8 cellular contexts compared by ENCODE assay signal in genomic region chr19:39397360-39398296, GRCh38. TPM values are rescaled to one million over a fixed set of nuclear protein-coding genes. Genes with fewer than 3 reads are reported as not detected.
DNase-seq lines count a peak whose midpoint lies in the region; FAIRE-seq and TF ChIP-seq lines count a peak whose summit lies in the region.

No MANE protein-coding gene starts in this region.

- TF ChIP-seq CTCF in LNCaP clone FGC (IDR thresholded peaks at IDR 0.05; ENCODE audit: control insufficient read depth, extremely low read depth, insufficient read depth): peak; percentile 90

- no peak overlapping the region for H4K8ac ChIP-seq in neuronal stem cell (ENCODE audit: low read depth, low read length)

- H2BK15ac ChIP-seq in neuronal stem cell (ENCODE audit: low read length): no peak overlapping the region

- H3K9ac ChIP-seq in neuronal stem cell (ENCODE audit: low read depth, low read length, poor library complexity): no peak overlapping the region

- peaks cover 16 to 34% of the 10 kb centered on the region in 2 donors for H3K36me3 ChIP-seq in neuronal stem cell (replicated peaks in 1 of 2; ENCODE audit: control insufficient read depth in 2 of 2, insufficient read depth in 2 of 2, low read length in 2 of 2)

- H2AFZ ChIP-seq in neuronal stem cell (ENCODE audit: low read length): no peak overlapping the region

- peaks cover 0 to 2% of the 10 kb centered on the region in 2 donors for H3K9me3 ChIP-seq in neuronal stem cell (replicated peaks in 1 of 2; ENCODE audit: control insufficient read depth in 2 of 2, insufficient read depth in 1 of 2, low read depth in 1 of 2, low read length in 2 of 2)

- H3K4me2 ChIP-seq in neuronal stem cell (ENCODE audit: insufficient read depth, low read length, poor library complexity, severe bottlenecking): no peak overlapping the region

- H3K4me3 ChIP-seq in LNCaP clone FGC (ENCODE audit: low read depth, low read length): no peak overlapping the region
- no peak overlapping the region for H3K4me3 ChIP-seq in neuronal stem cell (ENCODE audit: low read length in 2 of 2)

- peak overlapping the region; percentile 69 for H3K23ac ChIP-seq in neuronal stem cell (ENCODE audit: low read depth, low read length, poor library complexity)

- H3K79me1 ChIP-seq in neuronal stem cell (ENCODE audit: low read depth, low read length): peaks cover 5% of the 10 kb centered on the region

- no peak overlapping the region for H2BK120ac ChIP-seq in neuronal stem cell (ENCODE audit: low read depth, low read length)

- H2BK5ac ChIP-seq in neuronal stem cell (ENCODE audit: low read length): no peak overlapping the region

- peak overlapping the region; percentile 5 for H3K27ac ChIP-seq in neuronal stem cell (replicated peaks; ENCODE audit: low read length)
- peak overlapping the region; percentile 80 for H3K27ac ChIP-seq in substantia nigra (ENCODE audit: low read depth, low read length, poor library complexity, severe bottlenecking)

- H3K4ac ChIP-seq in neuronal stem cell (ENCODE audit: low read length): no peak overlapping the region

- H4K91ac ChIP-seq in neuronal stem cell (ENCODE audit: low read depth, low read length, poor library complexity): no peak overlapping the region

- no peak overlapping the region for H3K14ac ChIP-seq in neuronal stem cell (ENCODE audit: low read length)

- peak; percentile 83 for FAIRE-seq in GM19239 (lab: Jason Lieb, UNC)

- H3K27me3 ChIP-seq in neuronal stem cell (ENCODE audit: control insufficient read depth in 3 of 3, insufficient read depth in 3 of 3, low read depth in 1 of 3, low read length in 3 of 3): peaks cover 0 to 2% (median 0%) of the 10 kb centered on the region in 3 experiments

- no peak overlapping the region for H2BK12ac ChIP-seq in neuronal stem cell (ENCODE audit: low read length)

- H3K18ac ChIP-seq in neuronal stem cell (ENCODE audit: low read length): no peak overlapping the region

- DNase-seq in AG20443 (ENCODE audit: low spot score) (peak; percentile 89), GM19239 (ENCODE audit: insufficient read length, low spot score) (peak; percentile 78), LNCaP clone FGC (ENCODE audit: low read depth) (no peak), SIG-M5 (lab: John Stamatoyannopoulos, UW) (peak; percentile 43), fibroblast of the conjunctiva (ENCODE audit: low read depth) (peak; percentile 80), neuronal stem cell (ENCODE audit: low spot score) (no peak), substantia nigra (lab: John Stamatoyannopoulos, UW) (peak in 48 of 49 donors; percentile 23 to 87 (median 68))
- peak; percentile 97 for DNase-seq in activated effector memory CD4-positive, alpha-beta T cell treated with anti-CD3 and anti-CD28 coated beads, Interleukin-2, amount 50 U/mL, for 16 hours

- no CpG with 5 or more reads among the region's 17 CpGs for WGBS in neuronal stem cell (ENCODE audit: extremely low coverage in 2 of 2, insufficient read length in 2 of 2, insufficient replicate concordance in 1 of 2), 2 donors

- no peak overlapping the region for H2AK5ac ChIP-seq in neuronal stem cell (ENCODE audit: low read depth, low read length)

- peaks cover 13 to 14% of the 10 kb centered on the region in 2 donors for H3K4me1 ChIP-seq in neuronal stem cell (ENCODE audit: control insufficient read depth in 2 of 2, insufficient read depth in 1 of 2, low read depth in 1 of 2, low read length in 2 of 2)

RNA-seq across cellular contexts. Expression of gene MED29, which starts 6.5 kb away (rescaled TPM):
- 34.2 TPM for polyA plus RNA-seq in neuronal stem cell (2013, experiment 1 of 2)
- 32.9 TPM for polyA plus RNA-seq in neuronal stem cell (2013, experiment 2 of 2)

RNA-seq across cellular contexts. Expression of gene PAF1, which starts 6.7 kb away (rescaled TPM):
- polyA plus RNA-seq in neuronal stem cell (2013, experiment 1 of 2): 29.8 TPM
- polyA plus RNA-seq in neuronal stem cell (2013, experiment 2 of 2): 30.0 TPM

RNA-seq across cellular contexts. Expression of gene ZFP36, which starts 9.0 kb away (rescaled TPM):
- polyA plus RNA-seq in neuronal stem cell (2013, experiment 1 of 2): 6.0 TPM
- polyA plus RNA-seq in neuronal stem cell (2013, experiment 2 of 2): 6.1 TPM

RNA-seq across cellular contexts. Expression of gene PLEKHG2, which starts 14.8 kb away (rescaled TPM):
- polyA plus RNA-seq in neuronal stem cell (2013, experiment 1 of 2): 33.5 TPM
- polyA plus RNA-seq in neuronal stem cell (2013, experiment 2 of 2): 33.9 TPM

RNA-seq across cellular contexts. Expression of gene RPS16, which starts 38.1 kb away (rescaled TPM):
- polyA plus RNA-seq in neuronal stem cell (2013, experiment 1 of 2): 4,379 TPM
- 4,439 TPM for polyA plus RNA-seq in neuronal stem cell (2013, experiment 2 of 2)

Comparison
In these comparisons a context has a peak if more than half of its experiments do, and no peak if none do; other contexts are left out.
1. DNase-seq: peak in AG20443 (single experiment), GM19239 (single experiment), SIG-M5 (single experiment), activated effector memory CD4-positive, alpha-beta T cell treated with anti-CD3 and anti-CD28 coated beads, Interleukin-2, amount 50 U/mL, for 16 hours (single experiment), fibroblast of the conjunctiva (single experiment) and substantia nigra (48 of 49); none in LNCaP clone FGC (single experiment) and neuronal stem cell (single experiment).